ENCODE assay signal across 9 cellular contexts in the genomic region with DNA sequence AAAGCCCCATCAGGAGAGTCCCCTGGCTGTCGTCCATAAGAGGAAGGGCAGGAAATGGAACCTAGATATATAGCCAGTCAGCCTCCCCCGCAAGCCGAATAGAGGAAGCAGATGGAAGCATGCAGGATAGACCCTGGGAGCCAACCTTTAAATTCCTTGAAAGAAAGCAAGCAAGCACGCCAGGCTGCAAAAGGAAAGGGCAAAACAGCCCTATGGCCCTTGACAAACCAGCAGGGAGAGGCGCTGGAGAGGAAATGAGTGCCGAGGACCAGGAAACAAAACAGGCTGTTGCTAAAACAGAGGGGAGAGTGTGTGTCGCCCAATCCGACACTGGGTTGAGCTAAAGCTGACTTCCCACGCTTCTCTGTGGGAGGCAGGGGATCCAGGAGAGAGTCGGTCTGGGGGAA.
DNase-seq lines count a peak whose midpoint lies in the region; ATAC-seq, FAIRE-seq and TF ChIP-seq lines count a peak whose summit lies in the region.
"Had no signal": no experiment of that assay in that cellular context is flagged by ENCODE, and none has a peak within 500 bp of the region (broad histone marks: within the 10 kb centered on the region; RNA-seq: fewer than 3 reads in every experiment).

No MANE protein-coding gene starts in this region.

- no peak for ATAC-seq in CD4-positive, alpha-beta T cell (ENCODE audit: poor library complexity)

- H3K9me3 ChIP-seq in kidney (ENCODE audit: control insufficient read depth in 1 of 2, low read length in 2 of 2): no peaks in the 10 kb centered on the region
- H3K9me3 ChIP-seq in stomach smooth muscle (ENCODE audit: control insufficient read depth in 2 of 2, low read length in 2 of 2): no peaks in the 10 kb centered on the region
- no peaks in the 10 kb centered on the region for H3K9me3 ChIP-seq in CD4-positive, alpha-beta T cell (ENCODE audit: control insufficient read depth, low read length)

- H3K27ac Mint-ChIP-seq in CD4-positive, alpha-beta T cell: no peak overlapping the region

- peaks cover 23% of the 10 kb centered on the region for H3K27me3 Mint-ChIP-seq in CD4-positive, alpha-beta T cell

- DNase-seq in NCI-H1092 treated with DMSO at 0.1 percent for 48 hours (lab: John Stamatoyannopoulos, UW) (peak; percentile 46), NCI-H1092 (lab: John Stamatoyannopoulos, UW) (no peak), kidney (peak; percentile 63), DMS79 treated with DMSO at 0.1 percent for 48 hours (lab: John Stamatoyannopoulos, UW) (no peak)
- DNase-seq in activated CD8-positive, alpha-beta memory T cell treated with anti-CD3 and anti-CD28 coated beads for 24 hours: no peak
- no peak for DNase-seq in CD4-positive, alpha-beta T cell

- H3K4me3 ChIP-seq in kidney (ENCODE audit: low read length in 2 of 2) (peak overlapping the region in 1 of 2 donors; percentile 31), stomach smooth muscle (ENCODE audit: low read length in 2 of 2) (peak overlapping the region; percentile 47 to 69)

- no peak for FAIRE-seq in kidney (lab: Jason Lieb, UNC)
- FAIRE-seq: A204.1 had no signal

- no peaks in the 10 kb centered on the region for H3K9me3 Mint-ChIP-seq in CD4-positive, alpha-beta T cell

- H3K4me3 Mint-ChIP-seq in CD4-positive, alpha-beta T cell: no peak overlapping the region

- H3K4me1 ChIP-seq in kidney (ENCODE audit: control insufficient read depth in 1 of 2, insufficient read depth in 1 of 2, low read depth in 1 of 2, low read length in 2 of 2): no peaks in the 10 kb centered on the region
- peaks cover 7% of the 10 kb centered on the region for H3K4me1 ChIP-seq in stomach smooth muscle (ENCODE audit: control insufficient read depth, insufficient read depth, low read length)

- CTCF ChIA-PET in CD4-positive, alpha-beta T cell (lab: Charles Lee): no interaction called here

- POLR2A ChIA-PET in CD4-positive, alpha-beta T cell (lab: Charles Lee): no interaction called here

- H3K27ac ChIP-seq in angular gyrus (ENCODE audit: low read depth, low read length) (peak overlapping the region; percentile 53), kidney (ENCODE audit: low read depth in 2 of 2, low read length in 2 of 2) (no peak overlapping the region), stomach smooth muscle (ENCODE audit: low read length) (no peak overlapping the region)
- no peak overlapping the region for H3K27ac ChIP-seq in CD4-positive, alpha-beta T cell (ENCODE audit: low read depth, low read length)

- TF ChIP-seq CTCF in kidney (IDR thresholded peaks at IDR 0.05; ENCODE audit: borderline replicate concordance, extremely low read depth, insufficient read depth): no peak
- no peak for TF ChIP-seq CTCF in CD4-positive, alpha-beta T cell (IDR thresholded peaks at IDR 0.05)

- H3K4me1 Mint-ChIP-seq in CD4-positive, alpha-beta T cell (ENCODE audit: low read depth): peaks cover 15% of the 10 kb centered on the region

- H3K36me3 Mint-ChIP-seq in CD4-positive, alpha-beta T cell (ENCODE audit: low read depth): no peaks in the 10 kb centered on the region

- H3K27me3 ChIP-seq in stomach smooth muscle (ENCODE audit: control insufficient read depth in 1 of 2, insufficient read depth in 2 of 2, low read length in 2 of 2): peaks cover 0 to 2% of the 10 kb centered on the region in 2 donors
- no peaks in the 10 kb centered on the region for H3K27me3 ChIP-seq in CD4-positive, alpha-beta T cell (ENCODE audit: control insufficient read depth, insufficient read depth, low read length)

- intact Hi-C loops in kidney (cut with DNase I): no loop called here
- intact Hi-C loops in CD4-positive, alpha-beta T cell (cut with DNase I, micrococcal nuclease): no loop called here

- peak overlapping the region in 1 of 2 donors; percentile 22 for H3K9ac ChIP-seq in kidney (ENCODE audit: low read length in 2 of 2)
- peak overlapping the region in 1 of 2 donors; percentile 64 for H3K9ac ChIP-seq in stomach smooth muscle (ENCODE audit: low read length in 2 of 2)

- no peaks in the 10 kb centered on the region for H3K36me3 ChIP-seq in kidney (ENCODE audit: control insufficient read depth in 1 of 2, insufficient read depth in 2 of 2, low read length in 2 of 2)
- H3K36me3 ChIP-seq in stomach smooth muscle (ENCODE audit: control insufficient read depth in 2 of 2, insufficient read depth in 2 of 2, low read length in 2 of 2): no peaks in the 10 kb centered on the region

Comparison
In these comparisons a context has a peak if more than half of its experiments do, and no peak if none do; other contexts are left out.
1. DNase-seq: peak in NCI-H1092 treated with DMSO at 0.1 percent for 48 hours (single experiment) and kidney (single experiment); none in NCI-H1092 (single experiment), activated CD8-positive, alpha-beta memory T cell treated with anti-CD3 and anti-CD28 coated beads for 24 hours (single experiment), DMS79 treated with DMSO at 0.1 percent for 48 hours (single experiment) and CD4-positive, alpha-beta T cell (0 of 10).